Comparison of ENCODE assay signal across 28 cellular contexts in genomic region chr22:26883393-26883792, GRCh38.
DNase-seq lines count a peak whose midpoint lies in the region; TF ChIP-seq lines count a peak whose summit lies in the region.
"Had no signal": no experiment of that assay in that cellular context is flagged by ENCODE, and none has a peak within 500 bp of the region (broad histone marks: within the 10 kb centered on the region; RNA-seq: fewer than 3 reads in every experiment).

No MANE protein-coding gene starts in this region.

- peaks cover 5% of the 10 kb centered on the region for H3K36me3 ChIP-seq in suprapubic skin
- H3K36me3 ChIP-seq in SJCRH30: no peaks in the 10 kb centered on the region
- H3K36me3 ChIP-seq: BLaER1 treated with 17β-estradiol and CSF1 and Interleukin-3, amounts not matched to agents 10 nM and 100 nM had no signal

- WGBS in suprapubic skin: 93% methylated on average over 4 of the region's 4 CpGs

- H3K4me1 Mint-ChIP-seq in neural crest cell: peaks cover 15% of the 10 kb centered on the region

- H3K27me3 ChIP-seq in suprapubic skin: no peaks in the 10 kb centered on the region
- H3K27me3 ChIP-seq in SJCRH30: no peaks in the 10 kb centered on the region
- H3K27me3 ChIP-seq: BLaER1 treated with 17β-estradiol and CSF1 and Interleukin-3, amounts not matched to agents 10 nM and 100 nM had no signal

- no peak overlapping the region for H3K4me3 ChIP-seq in suprapubic skin
- H3K4me3 ChIP-seq in SJCRH30: no peak overlapping the region
- H3K4me3 ChIP-seq: BLaER1 treated with 17β-estradiol and CSF1 and Interleukin-3, amounts not matched to agents 10 nM and 100 nM; GM12878; GM23338 had no signal

- no peak overlapping the region for H3K27ac ChIP-seq in suprapubic skin
- no peak overlapping the region for H3K27ac ChIP-seq in SJCRH30
- H3K27ac ChIP-seq: BLaER1 treated with 17β-estradiol and CSF1 and Interleukin-3, amounts not matched to agents 10 nM and 100 nM had no signal

- no peak for TF ChIP-seq POLR2A in suprapubic skin (IDR thresholded peaks at IDR 0.05)

- peaks cover 4% of the 10 kb centered on the region for H3K36me3 Mint-ChIP-seq in neural crest cell (ENCODE audit: low read depth)

- no peaks in the 10 kb centered on the region for H3K27me3 Mint-ChIP-seq in neural crest cell (ENCODE audit: low read depth)
- H3K27me3 Mint-ChIP-seq: CD4-positive, alpha-beta T cell had no signal

- peaks cover 3% of the 10 kb centered on the region for H3K9me3 Mint-ChIP-seq in neural crest cell
- H3K9me3 Mint-ChIP-seq: CD4-positive, alpha-beta T cell; GM23338; H9; HFFc6; T-helper 1 cell treated with Interleukin-12 subunit alpha and Interleukin-12 subunit beta and Interleukin-4 antibody, amounts not matched to agents 30 μg/mL and 1 μg/mL, for 36 hours had no signal

- peak overlapping the region; percentile 84 for H3K27ac Mint-ChIP-seq in neural crest cell (ENCODE audit: unreplicated experiment)
- H3K27ac Mint-ChIP-seq: CD4-positive, alpha-beta T cell; GM23338; H9; HFFc6; T-helper 1 cell treated with Interleukin-12 subunit alpha and Interleukin-12 subunit beta and Interleukin-4 antibody, amounts not matched to agents 30 μg/mL and 1 μg/mL, for 36 hours had no signal

- no peak for TF ChIP-seq EP300 in suprapubic skin (IDR thresholded peaks at IDR 0.05)

- TF ChIP-seq CTCF in neural crest cell (conservative IDR thresholded peaks at IDR 0.05) (no peak), suprapubic skin (IDR thresholded peaks at IDR 0.05) (no peak)

- H3K9me3 ChIP-seq in suprapubic skin: no peaks in the 10 kb centered on the region
- H3K9me3 ChIP-seq in SJCRH30 (replicated peaks): no peaks in the 10 kb centered on the region
- H3K9me3 ChIP-seq: BLaER1 treated with 17β-estradiol and CSF1 and Interleukin-3, amounts not matched to agents 10 nM and 100 nM; SK-N-SH had no signal

- no peak overlapping the region for H3K4me3 Mint-ChIP-seq in neural crest cell
- H3K4me3 Mint-ChIP-seq: CD4-positive, alpha-beta T cell; GM23338; H9; HFFc6; T-helper 1 cell treated with Interleukin-12 subunit alpha and Interleukin-12 subunit beta and Interleukin-4 antibody, amounts not matched to agents 30 μg/mL and 1 μg/mL, for 36 hours had no signal

- DNase-seq in NCI-H2196 (lab: John Stamatoyannopoulos, UW; ENCODE audit: unreplicated experiment): peak; percentile 25
- DNase-seq in NCI-H2196 treated with DMSO at 0.1 percent for 48 hours (lab: John Stamatoyannopoulos, UW; ENCODE audit: unreplicated experiment): no peak
- DNase-seq in NCI-H2029 (lab: John Stamatoyannopoulos, UW): peak; percentile 18
- peak; percentile 22 for DNase-seq in NCI-H748 treated with DMSO at 0.1 percent for 48 hours (lab: John Stamatoyannopoulos, UW)
- DNase-seq in neural crest cell (ENCODE audit: low read depth, low spot score): no peak
- DNase-seq in suprapubic skin (ENCODE audit: low spot score in 2 of 2): no peak
- no peak for DNase-seq in NCI-H1694 treated with DMSO at 0.1 percent for 48 hours (lab: John Stamatoyannopoulos, UW)
- DNase-seq in SJCRH30: no peak
- DNase-seq: AML-193; CD4-positive, alpha-beta T cell; DMS79; EL; GDM1; H9; HFFc6; KBM-7; MV-4-11; NCI-H1930; NCI-H2171 treated with DMSO at 0.1 percent for 48 hours; NCI-H446; NCI-H526 treated with DMSO at 0.1 percent for 48 hours; SIG-M5; SK-N-SH; SW 1271 had no signal

- H3K4me1 ChIP-seq in suprapubic skin (no peaks in the 10 kb centered on the region), SJCRH30 (peaks cover 25% of the 10 kb centered on the region)

Comparison
In these comparisons a context has a peak if more than half of its experiments do, and no peak if none do; other contexts are left out.
1. DNase-seq: peak in NCI-H2196 (single experiment), NCI-H2029 (single experiment) and NCI-H748 treated with DMSO at 0.1 percent for 48 hours (single experiment); none in NCI-H2196 treated with DMSO at 0.1 percent for 48 hours (single experiment), neural crest cell (single experiment), suprapubic skin (0 of 2), NCI-H1694 treated with DMSO at 0.1 percent for 48 hours (single experiment) and SJCRH30 (0 of 2).